Comparison of ENCODE assay signal across 23 cellular contexts in genomic region chr22:48553694-48554308, GRCh38.
"Had no signal": no experiment of that assay in that cellular context is flagged by ENCODE, and none has a peak within 500 bp of the region (broad histone marks: within the 10 kb centered on the region; RNA-seq: fewer than 3 reads in every experiment).

No MANE protein-coding gene starts in this region.

- ATAC-seq: left colon; left lung; lower lobe of right lung; naive thymus-derived CD8-positive, alpha-beta T cell; psoas muscle; sciatic nerve; stimulated activated memory B cell treated with anti-CD40 and anti-IgM and Interleukin-4, amounts not matched to agents 10 μg/mL and 1 μg/mL and 100 μg/mL, for 72 hours; stimulated activated naive CD8-positive, alpha-beta T cell treated with anti-CD3 and anti-CD28 coated beads, Interleukin-15, amount 100 ng/mL, for 72 hours had no signal

- H3K27ac ChIP-seq: left lung, lower lobe of right lung, neutrophil, parathyroid adenoma, psoas muscle, skin epidermis, spleen, tibial nerve, vagina had no signal

- H3K4me1 ChIP-seq: left lung, lower lobe of right lung, parathyroid adenoma, psoas muscle, spleen, tibial nerve, vagina had no signal

- H3K4me3 ChIP-seq: left lung, lower lobe of right lung, psoas muscle, skin epidermis, spleen, tibial nerve, vagina had no signal

- FAIRE-seq: islet of Langerhans, kidney had no signal

- DNase-seq: hypothalamus; immature natural killer cell; kidney; left colon; lower lobe of right lung; mammary epithelial cell; mesenchymal stem cell; naive thymus-derived CD8-positive, alpha-beta T cell; occipital lobe; psoas muscle; spleen; stimulated activated CD4-positive, alpha-beta T cell treated with anti-CD3 and anti-CD28 coated beads, Interleukin-4, amount 100 ng/mL, for 24 hours; stimulated activated naive CD4-positive, alpha-beta T cell treated with Interleukin-2 at 50 U/mL for 16 hours; stimulated activated naive CD8-positive, alpha-beta T cell treated with anti-CD3 and anti-CD28 coated beads, Interleukin-15, amount 100 ng/mL, for 72 hours had no signal

- H3K9me3 ChIP-seq: left lung, lower lobe of right lung, neutrophil, psoas muscle, spleen, tibial nerve, vagina had no signal

- H3K36me3 ChIP-seq: left lung, lower lobe of right lung, neutrophil, spleen, tibial nerve, vagina had no signal

- H3K27me3 ChIP-seq: neutrophil, tibial nerve, vagina had no signal
